Comparison of ENCODE assay signal across 17 cellular contexts in the genomic region with DNA sequence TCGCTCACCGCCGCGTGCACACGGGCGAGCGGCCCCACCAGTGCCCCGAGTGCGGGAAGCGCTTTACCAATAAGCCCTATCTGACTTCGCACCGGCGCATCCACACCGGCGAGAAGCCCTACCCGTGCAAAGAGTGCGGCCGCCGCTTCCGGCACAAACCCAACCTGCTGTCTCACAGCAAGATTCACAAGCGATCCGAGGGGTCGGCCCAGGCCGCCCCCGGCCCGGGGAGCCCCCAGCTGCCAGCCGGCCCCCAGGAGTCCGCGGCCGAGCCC. TPM values are rescaled to one million over a fixed set of nuclear protein-coding genes. Genes with fewer than 3 reads are reported as not detected.
"Had no signal": no experiment of that assay in that cellular context is flagged by ENCODE, and none has a peak within 500 bp of the region (broad histone marks: within the 10 kb centered on the region; RNA-seq: fewer than 3 reads in every experiment).

No MANE protein-coding gene starts in this region.

- H3K27me3 ChIP-seq: adrenal gland, ascending aorta, esophagus squamous epithelium, gastrocnemius medialis, neural progenitor cell, thyroid gland had no signal

- H3K9ac ChIP-seq: neural progenitor cell had no signal

- ATAC-seq: activated T-cell treated with anti-CD3 and anti-CD28 coated beads, Interleukin-2, amount 50 U/mL, for 72 hours; gastrocnemius medialis; naive thymus-derived CD4-positive, alpha-beta T cell had no signal

- H3K4me2 ChIP-seq: neural progenitor cell had no signal

- DNase-seq: activated CD4-positive, alpha-beta memory T cell treated with anti-CD3 and anti-CD28 coated beads, Interleukin-2, amount 10 ng/mL, durations not matched to agents 7 days and 5 days; activated CD4-positive, alpha-beta T cell treated with anti-CD3 and anti-CD28 coated beads for 48 hours; activated gamma-delta T cell; activated T-cell treated with anti-CD3 and anti-CD28 coated beads, Interleukin-2, amount 50 U/mL, for 72 hours; esophagus squamous epithelium; gastrocnemius medialis; hippocampal formation; kidney glomerular epithelial cell; naive thymus-derived CD4-positive, alpha-beta T cell; stimulated activated CD4-positive, alpha-beta T cell treated with anti-CD3 and anti-CD28 coated beads, Interleukin-4, amount 100 ng/mL, for 24 hours; stimulated activated naive CD4-positive, alpha-beta T cell treated with Interleukin-2 at 50 U/mL for 16 hours; T1000; thyroid gland had no signal

- H2AFZ ChIP-seq: neural progenitor cell had no signal

- H3K9me3 ChIP-seq: adrenal gland, ascending aorta, esophagus squamous epithelium, gastrocnemius medialis, thyroid gland had no signal

- H3K4me3 ChIP-seq: adrenal gland, ascending aorta, esophagus squamous epithelium, gastrocnemius medialis, neural progenitor cell, thyroid gland had no signal

- H3K27ac ChIP-seq: neural progenitor cell, thyroid gland had no signal

- H3K36me3 ChIP-seq: neural progenitor cell had no signal

RNA-seq across cellular contexts. Expression of a gene that starts 30.5 kb away (rescaled TPM):
- total RNA-seq: activated CD4-positive, alpha-beta memory T cell treated with anti-CD3 and anti-CD28 coated beads, Interleukin-2, amount 10 ng/mL, durations not matched to agents 7 days and 5 days; activated T-cell treated with anti-CD3 and anti-CD28 coated beads, Interleukin-2, amount 50 U/mL, for 72 hours; T-helper 1 cell treated with Interleukin-12 subunit alpha and Interleukin-12 subunit beta and Interleukin-4 antibody, amounts not matched to agents 30 ng/mL and 1 ng/mL, for 36 hours had no signal
- polyA plus RNA-seq: naive thymus-derived CD4-positive, alpha-beta T cell had no signal
